In genomic region chr3:194249323-194250103, GRCh38 we compare ENCODE assay signal across 16 cellular contexts.
DNase-seq lines count a peak whose midpoint lies in the region; ATAC-seq and TF ChIP-seq lines count a peak whose summit lies in the region.
"Had no signal": no experiment of that assay in that cellular context is flagged by ENCODE, and none has a peak within 500 bp of the region (broad histone marks: within the 10 kb centered on the region; RNA-seq: fewer than 3 reads in every experiment).

No MANE protein-coding gene starts in this region.

- no peaks in the 10 kb centered on the region for H3K9me3 Mint-ChIP-seq in nephron progenitor cell
- H3K9me3 Mint-ChIP-seq in Caco-2 (ENCODE audit: unreplicated experiment), result no peaks in the 10 kb centered on the region

- DNase-seq in DMS79 (lab: John Stamatoyannopoulos, UW), result peak; percentile 88
- peak; percentile 62 for DNase-seq in NCI-H1092 treated with DMSO at 0.1 percent for 48 hours (lab: John Stamatoyannopoulos, UW)
- no peak for DNase-seq in nephron progenitor cell
- no peak for DNase-seq in Caco-2
- DNase-seq in HuH-7 (ENCODE audit: low spot score), result no peak
- no peak for DNase-seq in retina
- DNase-seq in esophagus muscularis mucosa (ENCODE audit: extremely low spot score), result no peak
- DNase-seq: anterior cingulate cortex, C1 segment of cervical spinal cord, GOT3, nucleus accumbens, SW 1271, tibial artery had no signal

- 45% methylated on average over 9 of the region's 13 CpGs for WGBS in esophagus muscularis mucosa

- H3K4me3 ChIP-seq in Caco-2 (ENCODE audit: low read depth, low read length) (no peak overlapping the region), esophagus muscularis mucosa (no peak overlapping the region)
- H3K4me3 ChIP-seq: skin epidermis, tibial artery had no signal

- H3K36me3 ChIP-seq in Caco-2 (ENCODE audit: control insufficient read depth, insufficient read depth, low read length), result no peaks in the 10 kb centered on the region
- H3K36me3 ChIP-seq in esophagus muscularis mucosa, result no peaks in the 10 kb centered on the region
- H3K36me3 ChIP-seq: tibial artery had no signal

- intact Hi-C loops in Caco-2 (cut with micrococcal nuclease; ENCODE audit: unreplicated experiment), result no loop called here
- intact Hi-C loops in esophagus muscularis mucosa (cut with DNase I), result no loop called here

- H3K27ac ChIP-seq in esophagus muscularis mucosa (replicated peaks in 1 of 4), result no peak overlapping the region
- H3K27ac ChIP-seq: skin epidermis, tibial artery, VCaP had no signal

- POLR2A ChIA-PET in Caco-2 (lab: Charles Lee), result no interaction called here

- peaks cover 88% of the 10 kb centered on the region for H3K4me1 Mint-ChIP-seq in nephron progenitor cell
- H3K4me1 Mint-ChIP-seq in Caco-2 (ENCODE audit: low read depth, unreplicated experiment), result peaks cover 5% of the 10 kb centered on the region

- H3K27ac Mint-ChIP-seq in nephron progenitor cell (peak overlapping the region; percentile 69), Caco-2 (ENCODE audit: unreplicated experiment) (no peak overlapping the region)

- no peak for TF ChIP-seq EP300 in esophagus muscularis mucosa (IDR thresholded peaks at IDR 0.05)

- CTCF ChIA-PET in Caco-2 (lab: Charles Lee), result no interaction called here

- peaks cover 9% of the 10 kb centered on the region; the same call in 1 of the 2 replicates for H3K4me1 ChIP-seq in Caco-2
- H3K4me1 ChIP-seq in esophagus muscularis mucosa, result peaks cover 21 to 26% (median 25%) of the 10 kb centered on the region in 4 donors

- ATAC-seq in SK-N-SH treated with all-trans-retinoic acid at 6 μM for 48 hours, result peak; percentile 19; the same call in 2 of the 3 replicates

- H3K27me3 ChIP-seq in Caco-2 (replicated peaks; ENCODE audit: control insufficient read depth, insufficient read depth, low read length) (no peaks in the 10 kb centered on the region), esophagus muscularis mucosa (no peaks in the 10 kb centered on the region)

- H3K4me3 Mint-ChIP-seq in nephron progenitor cell, result peak overlapping the region; percentile 52
- H3K4me3 Mint-ChIP-seq in Caco-2 (ENCODE audit: unreplicated experiment), result no peak overlapping the region

- peaks cover 10% of the 10 kb centered on the region for H3K27me3 Mint-ChIP-seq in nephron progenitor cell (ENCODE audit: low read depth, poor library complexity)
- H3K27me3 Mint-ChIP-seq in Caco-2 (ENCODE audit: insufficient read depth, unreplicated experiment), result no peaks in the 10 kb centered on the region

- TF ChIP-seq CTCF in nephron progenitor cell (IDR thresholded peaks at IDR 0.05), result no peak
- TF ChIP-seq CTCF in Caco-2 (IDR thresholded peaks at IDR 0.05; ENCODE audit: insufficient read depth in 1 of 2, low read depth in 1 of 2, low read length in 1 of 2, severe bottlenecking in 1 of 2, unreplicated experiment in 1 of 2), result no peak
- no peak for TF ChIP-seq CTCF in esophagus muscularis mucosa (IDR thresholded peaks at IDR 0.05)

- H3K36me3 Mint-ChIP-seq in nephron progenitor cell (ENCODE audit: low read depth), result no peaks in the 10 kb centered on the region
- H3K36me3 Mint-ChIP-seq in Caco-2 (ENCODE audit: insufficient read depth, unreplicated experiment), result no peaks in the 10 kb centered on the region

- TF ChIP-seq POLR2A in esophagus muscularis mucosa (IDR thresholded peaks at IDR 0.05; ENCODE audit: low read depth), result no peak

- no TSS peak for BruUV-seq in Caco-2 (replicated peaks; lab: Mats Ljungman, UMichigan)

- H3K9me3 ChIP-seq in Caco-2 (no peaks in the 10 kb centered on the region), esophagus muscularis mucosa (no peaks in the 10 kb centered on the region)
- H3K9me3 ChIP-seq: tibial artery had no signal

TF ChIP-seq in SK-N-SH treated with all-trans-retinoic acid at 6 μM for 48 hours, 23 proteins besides CTCF, POLR2A, EP300 and RAD21:
- TF ChIP-seq TCF4 (CRISPR knock-in tag; IDR thresholded peaks at IDR 0.05; ENCODE audit: borderline replicate concordance) (peak; percentile 44; the same call in 1 of the 2 replicates), TOX (CRISPR knock-in tag; IDR thresholded peaks at IDR 0.05; ENCODE audit: borderline replicate concordance) (no peak)

Comparison
In these comparisons a context has a peak if more than half of its experiments do, and no peak if none do; other contexts are left out.
1. DNase-seq: peak in DMS79 (single experiment) and NCI-H1092 treated with DMSO at 0.1 percent for 48 hours (single experiment); none in nephron progenitor cell (single experiment), Caco-2 (0 of 2), HuH-7 (single experiment), retina (single experiment) and esophagus muscularis mucosa (single experiment).